2 cellular contexts compared by ENCODE assay signal in genomic region chr4:151395873-151396272, GRCh38.
TF ChIP-seq lines count a peak whose summit lies in the region.

No MANE protein-coding gene starts in this region.

TF ChIP-seq in A549, 52 proteins besides CTCF, POLR2A, EP300 and RAD21 (continued from another document):
- TF ChIP-seq GATA3 (IDR thresholded peaks at IDR 0.05; ENCODE audit: borderline replicate concordance) (no peak), TFCP2L1 (CRISPR knock-in tag; IDR thresholded peaks at IDR 0.05) (no peak), ELK1 (IDR thresholded peaks at IDR 0.05; ENCODE audit: low read depth, low read length) (no peak), NFE2L2 (conservative IDR thresholded peaks at IDR 0.05; ENCODE audit: low read length) (0 out of 2 replicates have a peak, but pooled peaks have one; percentile 45)

TF ChIP-seq in IMR-90, 13 proteins besides CTCF, POLR2A, EP300 and RAD21 (continued from another document):
- peak; percentile 54; the same call in 1 of the 2 replicates for TF ChIP-seq NFE2L2 (IDR thresholded peaks at IDR 0.05; ENCODE audit: low read depth, low read length)
- TF ChIP-seq, protein P1, sequence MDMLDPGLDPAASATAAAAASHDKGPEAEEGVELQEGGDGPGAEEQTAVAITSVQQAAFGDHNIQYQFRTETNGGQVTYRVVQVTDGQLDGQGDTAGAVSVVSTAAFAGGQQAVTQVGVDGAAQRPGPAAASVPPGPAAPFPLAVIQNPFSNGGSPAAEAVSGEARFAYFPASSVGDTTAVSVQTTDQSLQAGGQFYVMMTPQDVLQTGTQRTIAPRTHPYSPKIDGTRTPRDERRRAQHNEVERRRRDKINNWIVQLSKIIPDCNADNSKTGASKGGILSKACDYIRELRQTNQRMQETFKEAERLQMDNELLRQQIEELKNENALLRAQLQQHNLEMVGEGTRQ (IDR thresholded peaks at IDR 0.05; ENCODE audit: low read depth, low read length), result no peak
